1 cellular context compared by ENCODE assay signal in genomic region chr10:18350340-18350739, GRCh38.
TF ChIP-seq lines count a peak whose summit lies in the region.

No MANE protein-coding gene starts in this region.

TF ChIP-seq in IMR-90, 13 proteins besides CTCF, POLR2A, EP300 and RAD21:
- TF ChIP-seq, protein P1, sequence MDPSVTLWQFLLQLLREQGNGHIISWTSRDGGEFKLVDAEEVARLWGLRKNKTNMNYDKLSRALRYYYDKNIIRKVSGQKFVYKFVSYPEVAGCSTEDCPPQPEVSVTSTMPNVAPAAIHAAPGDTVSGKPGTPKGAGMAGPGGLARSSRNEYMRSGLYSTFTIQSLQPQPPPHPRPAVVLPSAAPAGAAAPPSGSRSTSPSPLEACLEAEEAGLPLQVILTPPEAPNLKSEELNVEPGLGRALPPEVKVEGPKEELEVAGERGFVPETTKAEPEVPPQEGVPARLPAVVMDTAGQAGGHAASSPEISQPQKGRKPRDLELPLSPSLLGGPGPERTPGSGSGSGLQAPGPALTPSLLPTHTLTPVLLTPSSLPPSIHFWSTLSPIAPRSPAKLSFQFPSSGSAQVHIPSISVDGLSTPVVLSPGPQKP (IDR thresholded peaks at IDR 0.05; ENCODE audit: borderline replicate concordance, low read depth, low read length), result no peak
- no peak for TF ChIP-seq RCOR1 (IDR thresholded peaks at IDR 0.05; ENCODE audit: insufficient replicate concordance, low read length)
- no peak for TF ChIP-seq NFE2L2 (IDR thresholded peaks at IDR 0.05; ENCODE audit: low read depth, low read length)
